Comparison of ENCODE assay signal across 14 cellular contexts in genomic region chr20:12047838-12048432, GRCh38.
A peak's percentile ranks its signal among the peaks of the same experiment; 100 is the strongest.
DNase-seq lines count a peak whose midpoint lies in the region; TF ChIP-seq lines count a peak whose summit lies in the region.
"Had no signal": no experiment of that assay in that cellular context is flagged by ENCODE, and none has a peak within 500 bp of the region (broad histone marks: within the 10 kb centered on the region; RNA-seq: fewer than 3 reads in every experiment).

No MANE protein-coding gene starts in this region.

- no peaks in the 10 kb centered on the region for H3F3A ChIP-seq in GM23248 (ENCODE audit: insufficient read depth)

- in situ Hi-C loops in GM23248 (cut with MboI) = no loop called here

- no peaks in the 10 kb centered on the region for H3K4me1 ChIP-seq in GM23248 (ENCODE audit: insufficient read depth)

- H4K20me1 ChIP-seq in GM23248 (ENCODE audit: insufficient read depth) = no peaks in the 10 kb centered on the region

- 45 to 57% methylated on average over 1 of the region's 1 CpG for WGBS in GM23248 (ENCODE audit: low coverage in 1 of 2, low lambda C conversion rate in 2 of 2, missing lambda C conversion rate in 2 of 2), 2 experiments

- H3K79me2 ChIP-seq in GM23248 (ENCODE audit: insufficient read depth) = no peaks in the 10 kb centered on the region

- H2AFZ ChIP-seq in GM23248 = no peak overlapping the region

- H3K4me2 ChIP-seq in GM23248 (ENCODE audit: unreplicated experiment) = no peak overlapping the region

- no peak for TF ChIP-seq CTCF in epithelial cell of esophagus (IDR thresholded peaks at IDR 0.05; ENCODE audit: insufficient read depth, low read depth, low read length, missing control alignments)

- no peaks in the 10 kb centered on the region for H3K27me3 ChIP-seq in GM23248 (replicated peaks; ENCODE audit: insufficient read depth)
- H3K27me3 ChIP-seq: adrenal gland had no signal

- no peak overlapping the region for H3K9ac ChIP-seq in GM23248

- H3K4me3 ChIP-seq in GM23248 (no peak overlapping the region), epithelial cell of esophagus (ENCODE audit: low read length) (no peak overlapping the region)
- H3K4me3 ChIP-seq: adrenal gland had no signal

- H3K27ac ChIP-seq in GM23248 = no peak overlapping the region
- H3K27ac ChIP-seq: adrenal gland, VCaP had no signal

- no peaks in the 10 kb centered on the region for H3K36me3 ChIP-seq in GM23248 (ENCODE audit: low read depth)
- H3K36me3 ChIP-seq: adrenal gland had no signal

- no peaks in the 10 kb centered on the region for H3K9me3 ChIP-seq in GM23248 (ENCODE audit: low read depth)
- H3K9me3 ChIP-seq: adrenal gland had no signal

- peak; percentile 42 for DNase-seq in GM23248
- DNase-seq in NCI-H526 treated with DMSO at 0.1 percent for 48 hours (lab: John Stamatoyannopoulos, UW) = peak; percentile 73
- peak; percentile 67 for DNase-seq in epithelial cell of esophagus (ENCODE audit: low read depth)
- DNase-seq in non-pigmented ciliary epithelial cell (ENCODE audit: low read depth) = peak; percentile 42
- DNase-seq in SKM-1 treated with dmso at 0.1 percent for 144 hours (lab: John Stamatoyannopoulos, UW; ENCODE audit: unreplicated experiment) = no peak
- no peak for DNase-seq in RPMI8226
- DNase-seq in activated naive CD4-positive, alpha-beta T cell treated with anti-CD3 and anti-CD28 coated beads, Interleukin-2, amount 50 U/mL, for 16 hours = no peak
- DNase-seq: activated CD4-positive, alpha-beta memory T cell treated with anti-CD3 and anti-CD28 coated beads, Interleukin-2, amount 10 ng/mL, durations not matched to agents 7 days and 5 days; adrenal gland; left cardiac atrium; NCI-H2029; NCI-H82; occipital lobe had no signal

- H3K9me2 ChIP-seq in GM23248 (ENCODE audit: insufficient read depth) = no peaks in the 10 kb centered on the region

Comparison
In these comparisons a context has a peak if more than half of its experiments do, and no peak if none do; other contexts are left out.
1. DNase-seq: peak in GM23248 (single experiment), NCI-H526 treated with DMSO at 0.1 percent for 48 hours (single experiment), epithelial cell of esophagus (single experiment) and non-pigmented ciliary epithelial cell (single experiment); none in SKM-1 treated with dmso at 0.1 percent for 144 hours (single experiment), RPMI8226 (single experiment) and activated naive CD4-positive, alpha-beta T cell treated with anti-CD3 and anti-CD28 coated beads, Interleukin-2, amount 50 U/mL, for 16 hours (single experiment).